ENCODE assay signal across 8 cellular contexts in genomic region chr16:970766-971581, GRCh38. TPM values are rescaled to one million over a fixed set of nuclear protein-coding genes. Genes with fewer than 3 reads are reported as not detected.
DNase-seq lines count a peak whose midpoint lies in the region; ATAC-seq and TF ChIP-seq lines count a peak whose summit lies in the region.

LMF1 (minus strand) TSS chr16:970984; CDS start chr16:970980, 4 bp downstream.

- H3K79me2 ChIP-seq in OCI-LY7 (ENCODE audit: insufficient read depth, low read depth, low read length), result no peaks in the 10 kb centered on the region

- peaks cover 16% of the 10 kb centered on the region for H3K4me1 ChIP-seq in CD8-positive, alpha-beta memory T cell (ENCODE audit: insufficient read depth, low read length)
- H3K4me1 ChIP-seq in OCI-LY7 (ENCODE audit: insufficient read depth, low read length, poor library complexity, severe bottlenecking) (peaks cover 39% of the 10 kb centered on the region), mucosa of rectum (ENCODE audit: control insufficient read depth in 2 of 2, insufficient read depth in 2 of 2, low read length in 2 of 2) (peaks cover 8 to 11% of the 10 kb centered on the region in 2 donors)

- peaks cover 13 to 30% (median 26%) of the 10 kb centered on the region in 3 donors for H3K4me1 Mint-ChIP-seq in CD8-positive, alpha-beta memory T cell

- peak within 1 kb of the TSS; percentile 10 to 78 (median 54) for H3K27ac Mint-ChIP-seq in CD8-positive, alpha-beta memory T cell

- CTCF ChIA-PET in CD8-positive, alpha-beta memory T cell (lab: Charles Lee), result no interaction called here
- CTCF ChIA-PET in OCI-LY7 (lab: Charles Lee; ENCODE audit: unreplicated experiment), result no interaction called here

- no peaks in the 10 kb centered on the region for H3K27me3 Mint-ChIP-seq in CD8-positive, alpha-beta memory T cell

- H3K27me3 ChIP-seq in CD8-positive, alpha-beta memory T cell (ENCODE audit: insufficient read depth, low read length, poor library complexity, severe bottlenecking), result no peaks in the 10 kb centered on the region
- H3K27me3 ChIP-seq in HL-60 (ENCODE audit: insufficient read depth, poor library complexity, severe bottlenecking) (no peaks in the 10 kb centered on the region), mucosa of rectum (ENCODE audit: control insufficient read depth in 2 of 2, insufficient read depth in 2 of 2, low read length in 2 of 2) (no peaks in the 10 kb centered on the region)

- ATAC-seq in GM19455 (IDR thresholded peaks at IDR 0.05; ENCODE audit: unreplicated experiment), result peak; percentile 71

- no peaks in the 10 kb centered on the region for H4K20me1 ChIP-seq in OCI-LY7 (ENCODE audit: insufficient read depth, low read length)

- peak within 1 kb of the TSS; percentile 73 for H3K4me3 ChIP-seq in CD8-positive, alpha-beta memory T cell (ENCODE audit: low read length)
- H3K4me3 ChIP-seq in HL-60 (replicated peaks; ENCODE audit: insufficient read depth, low read length) (peak within 1 kb of the TSS; percentile 76), OCI-LY7 (ENCODE audit: low read depth, low read length, poor library complexity, severe bottlenecking) (peak within 1 kb of the TSS; percentile 94), epithelial cell of proximal tubule (ENCODE audit: low read depth, low read length) (peak within 1 kb of the TSS; percentile 85), mucosa of rectum (ENCODE audit: low read length in 2 of 2) (peak within 1 kb of the TSS; percentile 75 to 88)

- TF ChIP-seq CTCF in HL-60 (IDR thresholded peaks at IDR 0.05; ENCODE audit: insufficient read depth, low read length) (no peak), OCI-LY7 (conservative IDR thresholded peaks at IDR 0.05; ENCODE audit: low read length) (no peak), epithelial cell of proximal tubule (conservative IDR thresholded peaks at IDR 0.05; ENCODE audit: low read depth, low read length) (no peak)

- DNase-seq in CD8-positive, alpha-beta memory T cell, result peak; percentile 93 to 97 (median 96)
- DNase-seq in HL-60 (ENCODE audit: low read depth in 1 of 2, low spot score in 1 of 2) (peak; percentile 77 to 89), OCI-LY7 (ENCODE audit: low spot score) (peak; percentile 93), activated T-cell treated with anti-CD3 and anti-CD28 coated beads for 4 hours (peak; percentile 98), epithelial cell of proximal tubule (ENCODE audit: low read depth) (no peak)
- peak; percentile 89 for DNase-seq in stimulated activated CD8-positive, alpha-beta memory T cell treated with anti-CD3 and anti-CD28 coated beads, Interleukin-4, amount 100 ng/mL, for 24 hours (ENCODE audit: low read depth)

- intact Hi-C loops in OCI-LY7 (cut with micrococcal nuclease; ENCODE audit: unreplicated experiment), result loop anchor here (5.0 kb wide), 1 partner anchor 641 kb away; the partner anchor contains the start of genes CRAMP1 and IFT140

- H3K9me3 Mint-ChIP-seq in CD8-positive, alpha-beta memory T cell, result no peaks in the 10 kb centered on the region

- H3K36me3 Mint-ChIP-seq in CD8-positive, alpha-beta memory T cell, result peaks cover 0 to 25% (median 0%) of the 10 kb centered on the region in 3 donors

- BruUV-seq in OCI-LY7 (replicated peaks; lab: Mats Ljungman, UMichigan), result no TSS peak

- H3K9ac ChIP-seq in mucosa of rectum (ENCODE audit: low read depth in 1 of 2, low read length in 2 of 2), result peak within 1 kb of the TSS; percentile 65 to 81

- H3K36me3 ChIP-seq in CD8-positive, alpha-beta memory T cell (ENCODE audit: insufficient read depth, low read length), result no peaks in the 10 kb centered on the region
- H3K36me3 ChIP-seq in OCI-LY7 (ENCODE audit: insufficient read depth, low read length) (0 out of 2 replicates have a peak, but pooled peaks cover 4% of the 10 kb centered on the region), mucosa of rectum (ENCODE audit: control insufficient read depth in 2 of 2, insufficient read depth in 2 of 2, low read length in 2 of 2) (peaks cover 0 to 2% of the 10 kb centered on the region in 2 donors)

- no peaks in the 10 kb centered on the region for H3K9me3 ChIP-seq in CD8-positive, alpha-beta memory T cell (ENCODE audit: low read length)
- H3K9me3 ChIP-seq in OCI-LY7 (ENCODE audit: low read length) (no peaks in the 10 kb centered on the region), mucosa of rectum (ENCODE audit: control insufficient read depth in 2 of 2, low read length in 2 of 2) (no peaks in the 10 kb centered on the region)

- H3K4me2 ChIP-seq in OCI-LY7 (ENCODE audit: low read length), result peak within 1 kb of the TSS; percentile 70

- H3K9me2 ChIP-seq in OCI-LY7 (ENCODE audit: insufficient read depth, low read length), result no peaks in the 10 kb centered on the region

- peak within 1 kb of the TSS; percentile 90 for H2AFZ ChIP-seq in OCI-LY7 (ENCODE audit: low read length)

- H3K27ac ChIP-seq in CD8-positive, alpha-beta memory T cell (ENCODE audit: low read depth, low read length), result peak within 1 kb of the TSS; percentile 61
- H3K27ac ChIP-seq in HL-60 (replicated peaks) (peak within 1 kb of the TSS; percentile 78), OCI-LY7 (ENCODE audit: low read depth, low read length, poor library complexity, severe bottlenecking) (peak within 1 kb of the TSS; percentile 44), mucosa of rectum (ENCODE audit: low read depth in 2 of 2, low read length in 2 of 2) (peak within 1 kb of the TSS; percentile 87 to 89)

- H3K4me3 Mint-ChIP-seq in CD8-positive, alpha-beta memory T cell, result peak within 1 kb of the TSS; percentile 73 to 90 (median 83)

- POLR2A ChIA-PET in CD8-positive, alpha-beta memory T cell (lab: Charles Lee), result interaction anchor here (1.0 kb wide), 1 partner anchor 11 kb away, joined by 3 read pairs; no protein-coding TSS in a partner anchor
- POLR2A ChIA-PET in OCI-LY7 (lab: Charles Lee), result no interaction called here

RNA-seq across cellular contexts. Expression of gene LMF1, which starts in this region (rescaled TPM):
- total RNA-seq in CD8-positive, alpha-beta memory T cell, result 10 to 100 TPM; 11.7 to 14.0 TPM
- polyA plus RNA-seq in CD8-positive, alpha-beta memory T cell, result 15.8 TPM
- total RNA-seq in OCI-LY7 (2014; rRNA removed; shearing (Covaris generic)), result 5.8 and 17.0 TPM in 2 replicates
- total RNA-seq in OCI-LY7 (2022) (31.4 and 32.8 TPM in 2 replicates), epithelial cell of proximal tubule (2.6 and 8.2 TPM in 2 replicates)
